ENCODE assay signal across 7 cellular contexts in genomic region chr7:116863168-116863670, GRCh38. TPM values are rescaled to one million over a fixed set of nuclear protein-coding genes. Genes with fewer than 3 reads are reported as not detected.
A peak's percentile ranks its signal among the peaks of the same experiment; 100 is the strongest.
DNase-seq lines count a peak whose midpoint lies in the region; ATAC-seq and TF ChIP-seq lines count a peak whose summit lies in the region.

No MANE protein-coding gene starts in this region.

- H3K9me3 ChIP-seq in HEK293 (ENCODE audit: control insufficient read depth, insufficient read depth, low read depth, low read length) (no peaks in the 10 kb centered on the region), breast epithelium (no peaks in the 10 kb centered on the region)

- H3K4me3 ChIP-seq in HEK293 (ENCODE audit: low read depth, low read length) (peak overlapping the region; percentile 99), breast epithelium (peak overlapping the region; percentile 89 to 99 (median 94)), kidney epithelial cell (ENCODE audit: low read depth, low read length) (peak overlapping the region; percentile 84)

- no peak for TF ChIP-seq POLR2A in breast epithelium (IDR thresholded peaks at IDR 0.05)

- no peak for ATAC-seq in stimulated activated naive B cell treated with anti-CD40 and anti-IgM and Interleukin-4, amounts not matched to agents 10 μg/mL and 1 μg/mL and 100 μg/mL, for 72 hours (replicated peaks)

- no peak for TF ChIP-seq CTCF in GM10266 (IDR thresholded peaks at IDR 0.05; ENCODE audit: control insufficient read depth, insufficient read depth, low read depth, missing control alignments)
- no peak for TF ChIP-seq CTCF in HEK293 (tag by site-specific recombination; IDR thresholded peaks at IDR 0.05)
- no peak for TF ChIP-seq CTCF in breast epithelium (IDR thresholded peaks at IDR 0.05)
- peak; percentile 9 for TF ChIP-seq CTCF in kidney epithelial cell (IDR thresholded peaks at IDR 0.05; ENCODE audit: insufficient read depth, low read length, poor library complexity, severe bottlenecking)

- POLR2A ChIA-PET in HEK293 (lab: Yijun Ruan, JAX): no interaction called here

- H3K36me3 Mint-ChIP-seq in stimulated activated naive B cell treated with anti-CD40 and anti-IgM and Interleukin-4, amounts not matched to agents 10 μg/mL and 1 μg/mL and 100 μg/mL, for 72 hours: peaks cover 8 to 14% of the 10 kb centered on the region in 2 donors

- CTCF ChIA-PET in HEK293 (lab: Yijun Ruan, JAX): no interaction called here

- peak; percentile 26 for DNase-seq in GM10266 (ENCODE audit: extremely low spot score)
- DNase-seq in NCI-H526 (lab: John Stamatoyannopoulos, UW): peak; percentile 31 to 63
- no peak for DNase-seq in breast epithelium (ENCODE audit: low spot score in 2 of 2)
- DNase-seq in kidney epithelial cell (ENCODE audit: low read depth): no peak
- DNase-seq in stimulated activated naive B cell treated with anti-CD40 and anti-IgM and Interleukin-4, amounts not matched to agents 10 μg/mL and 1 μg/mL and 100 μg/mL, for 72 hours: no peak
- no peak for DNase-seq in kidney tubule cell (ENCODE audit: low spot score)

- no peaks in the 10 kb centered on the region; a peak in 1 of 3 replicates for H3K36me3 ChIP-seq in HEK293 (ENCODE audit: control insufficient read depth in 2 of 2, insufficient read depth in 1 of 2, low read length in 2 of 2)
- H3K36me3 ChIP-seq in breast epithelium: no peaks in the 10 kb centered on the region
- no peaks in the 10 kb centered on the region for H3K36me3 ChIP-seq in kidney epithelial cell (ENCODE audit: control insufficient read depth, insufficient read depth, low read length)

- H3K27me3 ChIP-seq in breast epithelium (no peaks in the 10 kb centered on the region), kidney epithelial cell (ENCODE audit: control insufficient read depth, insufficient read depth, low read length) (no peaks in the 10 kb centered on the region)

- H3K4me1 Mint-ChIP-seq in stimulated activated naive B cell treated with anti-CD40 and anti-IgM and Interleukin-4, amounts not matched to agents 10 μg/mL and 1 μg/mL and 100 μg/mL, for 72 hours: peaks cover 10 to 34% of the 10 kb centered on the region in 2 donors

- intact Hi-C loops in breast epithelium (cut with DNase I; ENCODE audit: low total_unique reads): no loop called here

- peak overlapping the region; percentile 84 for H3K27ac ChIP-seq in HEK293 (ENCODE audit: extremely low read depth, low read depth, low read length)
- peak overlapping the region; percentile 99 to 100 for H3K27ac ChIP-seq in breast epithelium

- peaks cover 5 to 19% of the 10 kb centered on the region in 2 donors for H3K27me3 Mint-ChIP-seq in stimulated activated naive B cell treated with anti-CD40 and anti-IgM and Interleukin-4, amounts not matched to agents 10 μg/mL and 1 μg/mL and 100 μg/mL, for 72 hours

- H3K9me3 Mint-ChIP-seq in stimulated activated naive B cell treated with anti-CD40 and anti-IgM and Interleukin-4, amounts not matched to agents 10 μg/mL and 1 μg/mL and 100 μg/mL, for 72 hours: no peaks in the 10 kb centered on the region

- H3K27ac Mint-ChIP-seq in stimulated activated naive B cell treated with anti-CD40 and anti-IgM and Interleukin-4, amounts not matched to agents 10 μg/mL and 1 μg/mL and 100 μg/mL, for 72 hours: peak overlapping the region; percentile 94

- H3K4me1 ChIP-seq in HEK293 (ENCODE audit: control insufficient read depth, insufficient read depth, low read length) (no peaks in the 10 kb centered on the region), breast epithelium (no peaks in the 10 kb centered on the region)

- peak overlapping the region; percentile 92 to 99 for H3K4me3 Mint-ChIP-seq in stimulated activated naive B cell treated with anti-CD40 and anti-IgM and Interleukin-4, amounts not matched to agents 10 μg/mL and 1 μg/mL and 100 μg/mL, for 72 hours

TF ChIP-seq in HEK293, 187 proteins besides CTCF, POLR2A, EP300 and RAD21 (continues in another document):
- peak; percentile 94 for TF ChIP-seq PRDM10 (tag by site-specific recombination; IDR thresholded peaks at IDR 0.05)
- TF ChIP-seq ZBTB44 (tag by site-specific recombination; IDR thresholded peaks at IDR 0.05): no peak
- TF ChIP-seq HIC1 (tag by site-specific recombination; IDR thresholded peaks at IDR 0.05): peak; percentile 60; the same call in 1 of the 2 replicates
- peak; percentile 48 for TF ChIP-seq PATZ1 (tag by site-specific recombination; IDR thresholded peaks at IDR 0.05)
- no peak for TF ChIP-seq ZFP37 (tag by site-specific recombination; IDR thresholded peaks at IDR 0.05)

RNA-seq across cellular contexts. Expression of gene CAPZA2, which starts 0.8 kb away (rescaled TPM):
- total RNA-seq in breast epithelium (100 to 1,000 TPM; 117 to 138 (median 134) TPM), kidney epithelial cell (69.8 and 75.7 TPM in 2 replicates)

Comparison
In these comparisons a context has a peak if more than half of its experiments do, and no peak if none do; other contexts are left out.
1. DNase-seq: peak in GM10266 (single experiment) and NCI-H526 (2 of 2); none in breast epithelium (0 of 2), kidney epithelial cell (single experiment), stimulated activated naive B cell treated with anti-CD40 and anti-IgM and Interleukin-4, amounts not matched to agents 10 μg/mL and 1 μg/mL and 100 μg/mL, for 72 hours (single experiment) and kidney tubule cell (single experiment).
2. Peak in every context shown above with its lines, with median percentiles within 50 percentile points of each other: H3K4me3 ChIP-seq.